Comparison of ENCODE assay signal across 29 cellular contexts in the genomic region with DNA sequence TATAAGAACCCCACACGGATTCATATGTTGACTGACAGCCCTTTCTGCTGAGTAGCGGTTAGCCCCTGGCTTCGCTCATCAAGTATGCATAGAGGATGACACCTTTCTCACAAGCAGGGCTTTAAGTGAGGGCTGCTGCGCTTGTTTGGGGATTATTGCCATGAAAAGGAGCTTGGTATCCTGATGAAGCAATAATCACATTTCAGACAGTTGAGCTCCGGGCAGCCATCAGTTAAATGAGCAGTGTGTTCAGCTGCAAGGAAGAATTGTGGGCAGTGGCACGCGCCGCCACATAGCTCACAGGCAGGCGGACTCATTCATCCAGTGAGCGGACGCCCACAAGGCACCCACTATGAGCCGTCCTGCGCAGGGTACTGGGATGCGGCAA.
"Had no signal": no experiment of that assay in that cellular context is flagged by ENCODE, and none has a peak within 500 bp of the region (broad histone marks: within the 10 kb centered on the region; RNA-seq: fewer than 3 reads in every experiment).

No MANE protein-coding gene starts in this region.

- H3K27ac ChIP-seq: left lung, lower lobe of right lung, pancreas, prostate gland, sigmoid colon, spleen, suprapubic skin, thoracic aorta, tibial artery, uterus had no signal

- H3K4me1 Mint-ChIP-seq: mesothelial cell of epicardium; naive B cell; stimulated activated effector memory CD8-positive, alpha-beta T cell treated with anti-CD3 and anti-CD28 coated beads, Interleukin-12 subunit alpha, Interleukin-12 subunit beta, amount 100 ng/mL, for 72 hours had no signal

- H3K9me3 Mint-ChIP-seq: immature natural killer cell; natural killer cell; stimulated activated effector memory CD8-positive, alpha-beta T cell treated with anti-CD3 and anti-CD28 coated beads, Interleukin-12 subunit alpha, Interleukin-12 subunit beta, amount 100 ng/mL, for 72 hours; stimulated activated naive CD8-positive, alpha-beta T cell treated with anti-CD3 and anti-CD28 coated beads, Interleukin-15, Interleukin-2, amounts not matched to agents 100 ng/mL and 50 ng/mL, for 24 hours; type B pancreatic cell had no signal

- H3K27ac Mint-ChIP-seq: mesothelial cell of epicardium; natural killer cell; nephron progenitor cell; stimulated activated naive CD8-positive, alpha-beta T cell treated with anti-CD3 and anti-CD28 coated beads, Interleukin-15, Interleukin-2, amounts not matched to agents 100 ng/mL and 50 ng/mL, for 24 hours; type B pancreatic cell had no signal

- FAIRE-seq: islet of Langerhans, kidney, pancreas, small intestine had no signal

- DNase-seq: hypothalamus; immature natural killer cell; left colon; lower lobe of right lung; mammary epithelial cell; mesendoderm; naive B cell; natural killer cell; nephron progenitor cell; posterior cingulate gyrus; retina; sigmoid colon; small intestine; spleen; stimulated activated CD4-positive, alpha-beta T cell treated with anti-CD3 and anti-CD28 coated beads, Interleukin-4, amount 100 ng/mL, for 24 hours; stimulated activated naive CD4-positive, alpha-beta T cell; tibial artery; uterus had no signal

- H3K4me3 Mint-ChIP-seq: immature natural killer cell; mesothelial cell of epicardium; naive B cell; natural killer cell; nephron progenitor cell; stimulated activated effector memory CD8-positive, alpha-beta T cell treated with anti-CD3 and anti-CD28 coated beads, Interleukin-12 subunit alpha, Interleukin-12 subunit beta, amount 100 ng/mL, for 72 hours; stimulated activated naive CD8-positive, alpha-beta T cell treated with anti-CD3 and anti-CD28 coated beads, Interleukin-15, Interleukin-2, amounts not matched to agents 100 ng/mL and 50 ng/mL, for 24 hours; type B pancreatic cell had no signal

- H3K4me1 ChIP-seq: left lung, lower lobe of right lung, pancreas, prostate gland, sigmoid colon, spleen, suprapubic skin, tibial artery, uterus had no signal

- H3K36me3 Mint-ChIP-seq: natural killer cell had no signal

- H3K27me3 Mint-ChIP-seq: naive B cell; stimulated activated naive CD8-positive, alpha-beta T cell treated with anti-CD3 and anti-CD28 coated beads, Interleukin-15, Interleukin-2, amounts not matched to agents 100 ng/mL and 50 ng/mL, for 24 hours had no signal

- H3K27me3 ChIP-seq: left lung, pancreas, sigmoid colon, spleen, suprapubic skin, tibial artery, uterus had no signal

- H3K36me3 ChIP-seq: prostate gland, uterus had no signal

- ATAC-seq: left colon, left lung, natural killer cell had no signal

- H3K4me3 ChIP-seq: left lung, lower lobe of right lung, pancreas, prostate gland, sigmoid colon, spleen, suprapubic skin, thoracic aorta, tibial artery, uterus had no signal

- H3K9me3 ChIP-seq: left lung, lower lobe of right lung, pancreas, prostate gland, suprapubic skin, thoracic aorta, tibial artery, uterus had no signal
